9 cellular contexts compared by ENCODE assay signal in genomic region chr17:42010898-42011516, GRCh38. TPM values are rescaled to one million over a fixed set of nuclear protein-coding genes. Genes with fewer than 3 reads are reported as not detected.
DNase-seq lines count a peak whose midpoint lies in the region; ATAC-seq, FAIRE-seq and TF ChIP-seq lines count a peak whose summit lies in the region.
"Had no signal": no experiment of that assay in that cellular context is flagged by ENCODE, and none has a peak within 500 bp of the region (broad histone marks: within the 10 kb centered on the region; RNA-seq: fewer than 3 reads in every experiment).

No MANE protein-coding gene starts in this region.

- peak; percentile 47 to 58; a peak in 4 of 6 replicates for ATAC-seq in A549
- no peak for ATAC-seq in T-helper 17 cell
- ATAC-seq in GM21528 (IDR thresholded peaks at IDR 0.05; ENCODE audit: low FRiP score, unreplicated experiment) = no peak
- no peak for ATAC-seq in GM18502 (IDR thresholded peaks at IDR 0.05; ENCODE audit: poor library complexity, unreplicated experiment)

- H3K4me1 ChIP-seq in A549 (peaks cover 35% of the 10 kb centered on the region), GM23248 (ENCODE audit: insufficient read depth) (peaks cover 56% of the 10 kb centered on the region)

- H3K36me3 ChIP-seq in GM23248 (ENCODE audit: low read depth) = no peaks in the 10 kb centered on the region

- no peak for TF ChIP-seq EP300 in A549 (IDR thresholded peaks at IDR 0.05)

- TF ChIP-seq POLR2A in A549 (IDR thresholded peaks at IDR 0.05; ENCODE audit: low read length) = no peak

- 96% methylated on average over 3 of the region's 3 CpGs for WGBS in A549 (ENCODE audit: missing lambda C conversion rate)
- WGBS in GM23248 (ENCODE audit: low coverage in 1 of 2, low lambda C conversion rate in 2 of 2, missing lambda C conversion rate in 2 of 2), 2 experiments = 95 to 97% methylated on average over 3 of the region's 3 CpGs

- H4K20me1 ChIP-seq in GM23248 (ENCODE audit: insufficient read depth) = no peaks in the 10 kb centered on the region

- H3K4me3 ChIP-seq in A549 = no peak overlapping the region
- H3K4me3 ChIP-seq in GM23248 = 0 out of 2 replicates have a peak overlapping the region, but pooled peaks have one; percentile 25

- no peak for FAIRE-seq in A549 (lab: Jason Lieb, UNC)

- H3K4me2 ChIP-seq in A549 = peak overlapping the region; percentile 17; the same call in 2 of the 3 replicates
- H3K4me2 ChIP-seq in GM23248 (ENCODE audit: unreplicated experiment) = peak overlapping the region; percentile 66

- peaks cover 27% of the 10 kb centered on the region for H3F3A ChIP-seq in GM23248 (ENCODE audit: insufficient read depth)

- H3K27ac ChIP-seq in A549 (peak overlapping the region in 1 of 2 experiments; percentile 23; a peak in 2 of 6 replicates), GM23248 (peak overlapping the region; percentile 69)

- peak; percentile 62 to 76 for DNase-seq in A549 (ENCODE audit: low read depth in 1 of 2, low spot score in 1 of 2)
- DNase-seq in GM23248 = peak; percentile 58
- no peak for DNase-seq in T-helper 17 cell
- DNase-seq in foreskin melanocyte = peak; percentile 16
- no peak for DNase-seq in SKM-1 (lab: John Stamatoyannopoulos, UW; ENCODE audit: unreplicated experiment)
- DNase-seq in GM10248 (ENCODE audit: extremely low spot score) = no peak
- DNase-seq: DND-41 had no signal

- in situ Hi-C loops in GM23248 (cut with MboI) = no loop called here

- H3K9ac ChIP-seq in GM23248 = no peak overlapping the region

- no peaks in the 10 kb centered on the region for H3K9me3 ChIP-seq in A549
- no peaks in the 10 kb centered on the region for H3K9me3 ChIP-seq in GM23248 (ENCODE audit: low read depth)
- H3K9me3 ChIP-seq in T-helper 17 cell (ENCODE audit: control insufficient read depth, low read length, poor library complexity, severe bottlenecking) = no peaks in the 10 kb centered on the region

- no peak for TF ChIP-seq RAD21 in A549 (conservative IDR thresholded peaks at IDR 0.05 in 1 of 2, IDR thresholded peaks at IDR 0.05 in 1 of 2)

- no peaks in the 10 kb centered on the region for H3K27me3 Mint-ChIP-seq in T-helper 17 cell

- H3K4me3 Mint-ChIP-seq in T-helper 17 cell = no peak overlapping the region

- H3K9me2 ChIP-seq in GM23248 (ENCODE audit: insufficient read depth) = no peaks in the 10 kb centered on the region

- H3K27ac Mint-ChIP-seq in T-helper 17 cell = peak overlapping the region; percentile 32

- TF ChIP-seq CTCF in A549 (IDR thresholded peaks at IDR 0.05) (no peak), GM10248 (IDR thresholded peaks at IDR 0.05; ENCODE audit: control extremely low read depth, extremely low read depth, low read depth, missing control alignments) (no peak)

- CTCF ChIA-PET in A549 (lab: Yijun Ruan, JAX) = interaction anchor here (0.6 to 19.4 kb wide), 5 partner anchors 14 to 418 kb away, joined by 3 to 378 read pairs (median 4); partner anchors contain the start of gene CNP
- CTCF ChIA-PET in GM10248 (lab: Yijun Ruan, JAX) = interaction anchor here (2.0 to 15.2 kb wide), 2 partner anchors 11 to 20 kb away, joined by 4 to 123 read pairs; partner anchors contain the start of genes DNAJC7 and NKIRAS2

- POLR2A ChIA-PET in A549 (lab: Yijun Ruan, JAX) = no interaction called here
- POLR2A ChIA-PET in GM10248 (lab: Yijun Ruan, JAX) = no interaction called here

- H2AFZ ChIP-seq in GM23248 = no peak overlapping the region

- H3K36me3 Mint-ChIP-seq in T-helper 17 cell (ENCODE audit: low read depth) = no peaks in the 10 kb centered on the region

- no peaks in the 10 kb centered on the region for H3K27me3 ChIP-seq in GM23248 (replicated peaks; ENCODE audit: insufficient read depth)

- H3K79me2 ChIP-seq in GM23248 (ENCODE audit: insufficient read depth) = peaks cover 100% of the 10 kb centered on the region

- H3K4me1 Mint-ChIP-seq in T-helper 17 cell = peaks cover 37% of the 10 kb centered on the region

TF ChIP-seq in A549, 52 proteins besides CTCF, POLR2A, EP300 and RAD21:
- TF ChIP-seq BHLHE40 (IDR thresholded peaks at IDR 0.05; ENCODE audit: low read depth, low read length) = no peak
- TF ChIP-seq PHF8 (IDR thresholded peaks at IDR 0.05; ENCODE audit: borderline replicate concordance, low read depth) = no peak
- no peak for TF ChIP-seq RCOR1 (IDR thresholded peaks at IDR 0.05; ENCODE audit: low read depth, low read length)
- no peak for TF ChIP-seq RFX5 (IDR thresholded peaks at IDR 0.05)

RNA-seq across cellular contexts. Expression of gene DNAJC7, which starts 6.2 kb away (rescaled TPM):
- 95.3 and 116 TPM in 2 replicates for polyA plus RNA-seq in A549 (2011; rRNA removed)
- polyA plus RNA-seq in A549 (2012; cell fraction: cytosol; rRNA removed) = 48.6 and 54.5 TPM in 2 replicates
- 18.1 and 33.8 TPM in 2 replicates for polyA plus RNA-seq in A549 (2012; cell fraction: nucleus; rRNA removed)
- polyA plus RNA-seq in A549 (2017; fragmentation: RNase III; extraction: RNeasy Plus Mini Kit Qiagen cat#74134 plus additional on column Dnase treatment) = 140 to 161 TPM (median 148 TPM) in 3 replicates
- polyA minus RNA-seq in A549 (2011; rRNA and poly(A)+ RNA removed) = 71.3 and 71.5 TPM in 2 replicates
- total RNA-seq in GM23248 (2014; rRNA removed; shearing (Covaris generic)) = 61.6 and 71.3 TPM in 2 replicates
- polyA plus RNA-seq in GM23248 (2016; fragmentation: Nextera tagmentation; extraction: Ambion mirVana) = 69.3 and 73.5 TPM in 2 replicates
- 100 to 1,000 TPM; 113 to 124 TPM for total RNA-seq in T-helper 17 cell

RNA-seq across cellular contexts. Expression of gene NKIRAS2, which starts 8.9 kb away (rescaled TPM):
- polyA plus RNA-seq in A549 (2011; rRNA removed) = 52.2 and 54.3 TPM in 2 replicates
- polyA plus RNA-seq in A549 (2012; cell fraction: cytosol; rRNA removed) = 65.0 and 77.2 TPM in 2 replicates
- polyA plus RNA-seq in A549 (2012; cell fraction: nucleus; rRNA removed) = 46.1 and 47.2 TPM in 2 replicates
- polyA plus RNA-seq in A549 (2017; fragmentation: RNase III; extraction: RNeasy Plus Mini Kit Qiagen cat#74134 plus additional on column Dnase treatment) = 44.1 to 48.0 TPM (median 45.2 TPM) in 3 replicates
- 37.4 and 42.0 TPM in 2 replicates for polyA minus RNA-seq in A549 (2011; rRNA and poly(A)+ RNA removed)
- total RNA-seq in GM23248 (2014; rRNA removed; shearing (Covaris generic)) = 70.8 and 71.2 TPM in 2 replicates
- polyA plus RNA-seq in GM23248 (2016; fragmentation: Nextera tagmentation; extraction: Ambion mirVana) = 66.5 and 67.5 TPM in 2 replicates
- 10 to 100 TPM; 14.3 to 15.6 TPM for total RNA-seq in T-helper 17 cell

RNA-seq across cellular contexts. Expression of gene C17orf113, which starts 39.4 kb away (rescaled TPM):
- polyA plus RNA-seq in A549 (2011; rRNA removed) = 1.0 and 1.4 TPM in 2 replicates
- 0.56 and 0.87 TPM in 2 replicates for polyA plus RNA-seq in A549 (2012; cell fraction: cytosol; rRNA removed)
- 1.2 and 1.4 TPM in 2 replicates for polyA plus RNA-seq in A549 (2012; cell fraction: nucleus; rRNA removed)
- polyA plus RNA-seq in A549 (2017; fragmentation: RNase III; extraction: RNeasy Plus Mini Kit Qiagen cat#74134 plus additional on column Dnase treatment) = 0.55 to 0.80 TPM (median 0.67 TPM) in 3 replicates
- 1.5 and 1.8 TPM in 2 replicates for polyA minus RNA-seq in A549 (2011; rRNA and poly(A)+ RNA removed)
- 0.13 TPM in 1 of 2 replicates, not detected in the other for total RNA-seq in GM23248 (2014; rRNA removed; shearing (Covaris generic))
- polyA plus RNA-seq in GM23248 (2016; fragmentation: Nextera tagmentation; extraction: Ambion mirVana) = not detected in 2 replicates
- total RNA-seq in T-helper 17 cell = under 1 TPM; 0.65 to 0.85 TPM

RNA-seq across cellular contexts. Expression of gene CNP, which starts 44.4 kb away (rescaled TPM):
- polyA plus RNA-seq in A549 (2011; rRNA removed) (38.6 and 49.8 TPM in 2 replicates), A549 (2017; fragmentation: RNase III; extraction: RNeasy Plus Mini Kit Qiagen cat#74134 plus additional on column Dnase treatment) (113 to 118 TPM (median 116 TPM) in 3 replicates), GM23248 (2016; fragmentation: Nextera tagmentation; extraction: Ambion mirVana) (103 and 107 TPM in 2 replicates)
- 42.8 and 51.2 TPM in 2 replicates for polyA plus RNA-seq in A549 (2012; cell fraction: cytosol; rRNA removed)
- 57.8 and 66.7 TPM in 2 replicates for polyA plus RNA-seq in A549 (2012; cell fraction: nucleus; rRNA removed)
- polyA minus RNA-seq in A549 (2011; rRNA and poly(A)+ RNA removed) = 133 and 161 TPM in 2 replicates
- total RNA-seq in GM23248 (2014; rRNA removed; shearing (Covaris generic)) = 58.3 and 69.4 TPM in 2 replicates
- 10 to 100 TPM; 21.0 to 23.4 TPM for total RNA-seq in T-helper 17 cell

Comparison
In these comparisons a context has a peak if more than half of its experiments do, and no peak if none do; other contexts are left out.
1. ATAC-seq: peak in A549 (2 of 2); none in T-helper 17 cell (single experiment), GM21528 (single experiment) and GM18502 (single experiment).
2. DNase-seq: peak in A549 (2 of 2), GM23248 (single experiment) and foreskin melanocyte (single experiment); none in T-helper 17 cell (0 of 3), SKM-1 (single experiment) and GM10248 (single experiment).